In genomic region chr5:173055983-173056782, GRCh38 we compare ENCODE assay signal across 8 cellular contexts.
DNase-seq lines count a peak whose midpoint lies in the region; ATAC-seq lines count a peak whose summit lies in the region.

Gene CREBRF, plus strand, starts transcription at chr5:173056352. Its CDS starts 24,424 bp downstream, at chr5:173080776.

- ATAC-seq in GM19043 (IDR thresholded peaks at IDR 0.05; ENCODE audit: low read depth, unreplicated experiment) (peak; percentile 62), HG03354 (IDR thresholded peaks at IDR 0.05; ENCODE audit: poor library complexity, severe bottlenecking, unreplicated experiment) (peak; percentile 69)

- DNase-seq in AG20443 (ENCODE audit: low spot score) (peak; percentile 99), NCI-H446 (lab: John Stamatoyannopoulos, UW) (peak; percentile 83 to 96), iris pigment epithelial cell (ENCODE audit: low read depth) (peak; percentile 97)
- peak; percentile 96 to 99 (median 98) for DNase-seq in activated CD4-positive, CD25-positive, alpha-beta regulatory T cell (lab: John Stamatoyannopoulos, UW)
- DNase-seq in central memory CD4-positive, alpha-beta T cell, result peak; percentile 99
- peak; percentile 95 to 96 for DNase-seq in stimulated activated CD4-positive, alpha-beta T cell treated with anti-CD3 and anti-CD28 coated beads, Interleukin-12 subunit alpha, Interleukin-12 subunit beta, amount 100 ng/mL, for 24 hours (ENCODE audit: low read depth in 2 of 2)

Comparison
In these comparisons a context has a peak if more than half of its experiments do, and no peak if none do; other contexts are left out.
1. Peak in every context shown above with its lines: DNase-seq and ATAC-seq.